Comparison of ENCODE assay signal across 9 cellular contexts in genomic region chr17:64020068-64020766, GRCh38. TPM values are rescaled to one million over a fixed set of nuclear protein-coding genes. Genes with fewer than 3 reads are reported as not detected.
DNase-seq lines count a peak whose midpoint lies in the region; ATAC-seq, FAIRE-seq and TF ChIP-seq lines count a peak whose summit lies in the region.
"Had no signal": no experiment of that assay in that cellular context is flagged by ENCODE, and none has a peak within 500 bp of the region (broad histone marks: within the 10 kb centered on the region; RNA-seq: fewer than 3 reads in every experiment).

Gene ICAM2, minus strand, starts transcription at chr17:64020633. Its CDS starts 13,942 bp downstream, at chr17:64006691.

- TF ChIP-seq CTCF in bronchial epithelial cell (IDR thresholded peaks at IDR 0.05; ENCODE audit: insufficient read depth, low read length, severe bottlenecking), result no peak

- FAIRE-seq in bronchial epithelial cell (lab: Jason Lieb, UNC), result no peak
- FAIRE-seq: A204.1 had no signal

- H3K27me3 ChIP-seq in bronchial epithelial cell (ENCODE audit: control insufficient read depth, insufficient read depth, low read length), result no peaks in the 10 kb centered on the region

- no peaks in the 10 kb centered on the region for H3K36me3 ChIP-seq in bronchial epithelial cell (ENCODE audit: control insufficient read depth, insufficient read depth, low read length)

- ATAC-seq in HG03280 (IDR thresholded peaks at IDR 0.05; ENCODE audit: unreplicated experiment), result peak; percentile 60
- ATAC-seq in SK-N-SH treated with all-trans-retinoic acid at 6 μM for 48 hours, result no peak; the same call in 2 of the 3 replicates

- peak within 1 kb of the TSS; percentile 19 for H3K4me3 ChIP-seq in bronchial epithelial cell (ENCODE audit: low read depth, low read length)

- DNase-seq in NCI-H1092 treated with DMSO at 0.1 percent for 48 hours (lab: John Stamatoyannopoulos, UW) (peak; percentile 5), NCI-H1092 (lab: John Stamatoyannopoulos, UW) (no peak), UCSD-AML1 (lab: John Stamatoyannopoulos, UW; ENCODE audit: unreplicated experiment) (peak; percentile 83), bronchial epithelial cell (ENCODE audit: low read depth) (no peak), mesenteric fat pad (ENCODE audit: low spot score) (no peak)
- peak; percentile 69 for DNase-seq in stimulated activated CD8-positive, alpha-beta memory T cell treated with anti-CD3 and anti-CD28 coated beads, Interleukin-7, amount 100 ng/mL, for 24 hours (ENCODE audit: low read depth)

TF ChIP-seq in SK-N-SH treated with all-trans-retinoic acid at 6 μM for 48 hours, 23 proteins besides CTCF, POLR2A, EP300 and RAD21:
- TF ChIP-seq ZNF8 (CRISPR knock-in tag; IDR thresholded peaks at IDR 0.05), result no peak
- no peak for TF ChIP-seq TSHZ2 (CRISPR knock-in tag; IDR thresholded peaks at IDR 0.05)
- TF ChIP-seq CSDC2 (CRISPR knock-in tag; IDR thresholded peaks at IDR 0.05), result no peak

RNA-seq across cellular contexts. Expression of gene ICAM2, which starts in this region (rescaled TPM):
- 0.26 and 0.90 TPM in 2 replicates for total RNA-seq in bronchial epithelial cell
- total RNA-seq in mesenteric fat pad, result 75.2 TPM

Comparison
In these comparisons a context has a peak if more than half of its experiments do, and no peak if none do; other contexts are left out.
1. RNA of gene ICAM2 (total RNA-seq): 75.2 TPM in mesenteric fat pad (single experiment); 0.26 to 0.90 TPM in bronchial epithelial cell; every median in the first group is over 10 times any median in the second.
2. DNase-seq: peak in NCI-H1092 treated with DMSO at 0.1 percent for 48 hours (single experiment), UCSD-AML1 (single experiment) and stimulated activated CD8-positive, alpha-beta memory T cell treated with anti-CD3 and anti-CD28 coated beads, Interleukin-7, amount 100 ng/mL, for 24 hours (single experiment); none in NCI-H1092 (single experiment), bronchial epithelial cell (single experiment) and mesenteric fat pad (single experiment).